In genomic region chr11:77820565-77821348, GRCh38 we compare ENCODE assay signal across 8 cellular contexts. TPM values are rescaled to one million over a fixed set of nuclear protein-coding genes. Genes with fewer than 3 reads are reported as not detected.
DNase-seq lines count a peak whose midpoint lies in the region; ATAC-seq and TF ChIP-seq lines count a peak whose summit lies in the region.

Gene AAMDC (plus strand): TSS chr11:77821144. CDS start chr11:77842497, 21,353 bp downstream.
Gene RSF1 (minus strand): TSS chr11:77820722. CDS start chr11:77820714, 8 bp downstream.

- peak; percentile 86 for TF ChIP-seq CTCF in chondrocyte (IDR thresholded peaks at IDR 0.05)

- H3K27me3 Mint-ChIP-seq in chondrocyte (ENCODE audit: low read depth): no peaks in the 10 kb centered on the region

- H3K27ac Mint-ChIP-seq in chondrocyte (ENCODE audit: unreplicated experiment): peak within 1 kb of the TSS; percentile 97

- ATAC-seq in GM19043 (IDR thresholded peaks at IDR 0.05; ENCODE audit: low read depth, unreplicated experiment) (peak; percentile 80), HG03378 (IDR thresholded peaks at IDR 0.05; ENCODE audit: unreplicated experiment) (peak; percentile 86)

- peak; percentile 99 for DNase-seq in Ammon's horn (ENCODE audit: low spot score)
- DNase-seq in NCI-H446 treated with DMSO at 0.1 percent for 48 hours (lab: John Stamatoyannopoulos, UW): peak; percentile 98
- DNase-seq in activated CD4-positive, alpha-beta T cell treated with anti-CD3 and anti-CD28 coated beads for 1 hour: peak; percentile 93
- DNase-seq in chondrocyte (ENCODE audit: low spot score): peak; percentile 99
- peak; percentile 98 for DNase-seq in kidney tubule cell (ENCODE audit: low spot score)
- DNase-seq in stimulated activated CD4-positive, alpha-beta T cell treated with anti-CD3 and anti-CD28 coated beads, Interleukin-1b, Interleukin-23, amount 100 ng/mL, for 24 hours (ENCODE audit: low read depth in 4 of 4, low spot score in 1 of 4): peak; percentile 93 to 97 (median 96)

- peaks cover 2% of the 10 kb centered on the region for H3K36me3 Mint-ChIP-seq in chondrocyte (ENCODE audit: low read depth)

- peak within 1 kb of the TSS; percentile 99 for H3K4me3 Mint-ChIP-seq in chondrocyte (ENCODE audit: unreplicated experiment)

- H3K4me1 Mint-ChIP-seq in chondrocyte (ENCODE audit: low read depth): peaks cover 54% of the 10 kb centered on the region

- H3K9me3 Mint-ChIP-seq in chondrocyte (ENCODE audit: low read depth): no peaks in the 10 kb centered on the region

RNA-seq across cellular contexts. Expression of gene AAMDC, which starts in this region (rescaled TPM):
- 35.9 to 47.3 TPM (median 45.1 TPM) in 3 replicates for total RNA-seq in chondrocyte

RNA-seq across cellular contexts. Expression of gene RSF1, which starts in this region (rescaled TPM):
- total RNA-seq in chondrocyte: 61.3 to 65.0 TPM (median 64.2 TPM) in 3 replicates

Comparison
In these comparisons a context has a peak if more than half of its experiments do, and no peak if none do; other contexts are left out.
1. Peak in every context shown above with its lines: DNase-seq and ATAC-seq.